Comparison of ENCODE assay signal across 16 cellular contexts in genomic region chr1:53137729-53138128, GRCh38. TPM values are rescaled to one million over a fixed set of nuclear protein-coding genes. Genes with fewer than 3 reads are reported as not detected.
DNase-seq lines count a peak whose midpoint lies in the region; ATAC-seq and TF ChIP-seq lines count a peak whose summit lies in the region.
"Had no signal": no experiment of that assay in that cellular context is flagged by ENCODE, and none has a peak within 500 bp of the region (broad histone marks: within the 10 kb centered on the region; RNA-seq: fewer than 3 reads in every experiment).

No MANE protein-coding gene starts in this region.

- 0 out of 3 replicates have a peak, but pooled peaks cover 3% of the 10 kb centered on the region for H3K4me1 Mint-ChIP-seq in GM23338

- BruUV-seq in PC-3 (replicated peaks; lab: Mats Ljungman, UMichigan) = no TSS peak

- no peak overlapping the region for H3K4me3 Mint-ChIP-seq in GM23338
- H3K4me3 Mint-ChIP-seq: activated T-cell treated with anti-CD3 and anti-CD28 coated beads, Interleukin-2, amount 50 U/mL, for 24 hours had no signal

- H3K36me3 Mint-ChIP-seq in GM23338 (ENCODE audit: low read depth) = peaks cover 9% of the 10 kb centered on the region

- H3K27me3 ChIP-seq in GM23338 (ENCODE audit: insufficient read depth) (no peaks in the 10 kb centered on the region), PC-3 (ENCODE audit: low read length) (no peaks in the 10 kb centered on the region)
- H3K27me3 ChIP-seq: MG63, suprapubic skin had no signal

- no peak overlapping the region for H3K27ac Mint-ChIP-seq in GM23338
- H3K27ac Mint-ChIP-seq: activated T-cell treated with anti-CD3 and anti-CD28 coated beads, Interleukin-2, amount 50 U/mL, for 24 hours had no signal

- H3F3A ChIP-seq in GM23338 (replicated peaks; ENCODE audit: low read depth) = no peaks in the 10 kb centered on the region
- no peaks in the 10 kb centered on the region for H3F3A ChIP-seq in PC-3 (ENCODE audit: low read length, unreplicated experiment)

- H3K4me3 ChIP-seq in GM23338 (no peak overlapping the region), PC-3 (ENCODE audit: low read length) (no peak overlapping the region)
- H3K4me3 ChIP-seq: MG63, suprapubic skin had no signal

- H3K79me2 ChIP-seq in GM23338 (replicated peaks; ENCODE audit: insufficient read depth) = no peaks in the 10 kb centered on the region
- H3K79me2 ChIP-seq in PC-3 (ENCODE audit: low read length) = no peaks in the 10 kb centered on the region

- H3K9me2 ChIP-seq in GM23338 (ENCODE audit: insufficient read depth) = no peaks in the 10 kb centered on the region
- no peaks in the 10 kb centered on the region for H3K9me2 ChIP-seq in PC-3 (replicated peaks; ENCODE audit: low read length)

- H3K9ac ChIP-seq in PC-3 (ENCODE audit: low read length) = no peak overlapping the region

- POLR2A ChIA-PET in PC-3 (lab: Charles Lee; ENCODE audit: unreplicated experiment) = no interaction called here

- peaks cover 19% of the 10 kb centered on the region for H3K9me3 Mint-ChIP-seq in GM23338

- CTCF ChIA-PET in PC-3 (lab: Charles Lee) = no interaction called here

- H3K27me3 Mint-ChIP-seq in GM23338 (ENCODE audit: insufficient read depth, low read depth, poor library complexity) = peaks cover 11% of the 10 kb centered on the region
- H3K27me3 Mint-ChIP-seq: activated T-cell treated with anti-CD3 and anti-CD28 coated beads, Interleukin-2, amount 50 U/mL, for 24 hours had no signal

- no peak overlapping the region for H3K4me2 ChIP-seq in GM23338
- H3K4me2 ChIP-seq in PC-3 (ENCODE audit: low read length) = no peak overlapping the region

- ATAC-seq in GM23338 (no peak), PC-3 (no peak), left lobe of liver (peak; percentile 43)
- ATAC-seq: activated CD4-positive, CD25-positive, alpha-beta regulatory T cell treated with anti-CD3 and anti-CD28 coated beads, Interleukin-2, amount 50 U/mL, for 24 hours had no signal

- intact Hi-C loops in PC-3 (cut with micrococcal nuclease) = no loop called here

- H3K4me1 ChIP-seq in GM23338 (ENCODE audit: insufficient read depth) = no peaks in the 10 kb centered on the region
- peaks cover 19% of the 10 kb centered on the region for H3K4me1 ChIP-seq in PC-3 (ENCODE audit: insufficient read depth, low read length)

- DNase-seq in DMS114 treated with DMSO at 0.1 percent for 48 hours (lab: John Stamatoyannopoulos, UW; ENCODE audit: unreplicated experiment) = peak; percentile 8
- peak; percentile 43 for DNase-seq in GM23338 (ENCODE audit: low spot score)
- DNase-seq in PC-3 = no peak
- no peak for DNase-seq in left lobe of liver (ENCODE audit: low spot score)
- DNase-seq in GM19240 (ENCODE audit: insufficient read length, low spot score) = no peak
- no peak for DNase-seq in HPDE6-E6E7 (ENCODE audit: extremely low spot score)
- no peak for DNase-seq in NCI-H1092 (lab: John Stamatoyannopoulos, UW)
- DNase-seq in AG08396 (ENCODE audit: low spot score) = no peak
- DNase-seq: activated T-cell treated with anti-CD3 and anti-CD28 coated beads, Interleukin-2, amount 50 U/mL, for 24 hours; kidney; MG63; SHP77 had no signal

- 0 out of 2 replicates have a peak, but pooled peaks cover 3% of the 10 kb centered on the region for H3K9me3 ChIP-seq in PC-3 (ENCODE audit: low read length)
- H3K9me3 ChIP-seq: suprapubic skin had no signal

- H3K36me3 ChIP-seq in GM23338 (ENCODE audit: insufficient read depth) (no peaks in the 10 kb centered on the region), PC-3 (ENCODE audit: low read depth, low read length) (no peaks in the 10 kb centered on the region)
- H3K36me3 ChIP-seq: MG63, suprapubic skin had no signal

- H3K27ac ChIP-seq in GM23338 (ENCODE audit: low read depth) (no peak overlapping the region), PC-3 (ENCODE audit: low read length) (no peak overlapping the region)
- H3K27ac ChIP-seq: suprapubic skin had no signal

- H4K20me1 ChIP-seq in GM23338 (replicated peaks; ENCODE audit: insufficient read depth) = no peaks in the 10 kb centered on the region
- H4K20me1 ChIP-seq in PC-3 (ENCODE audit: low read length) = no peaks in the 10 kb centered on the region

- H2AFZ ChIP-seq in GM23338 (no peak overlapping the region), PC-3 (ENCODE audit: low read length) (no peak overlapping the region)

- TF ChIP-seq CTCF in GM23338 (conservative IDR thresholded peaks at IDR 0.05; ENCODE audit: low read depth in 2 of 2) (peak; percentile 45 to 47), PC-3 (conservative IDR thresholded peaks at IDR 0.05; ENCODE audit: low read depth, low read length) (peak; percentile 49)

TF ChIP-seq in GM23338, 12 proteins besides CTCF, POLR2A, EP300 and RAD21 (continues in another document):
- no peak for TF ChIP-seq EZH2phosphoT487 (IDR thresholded peaks at IDR 0.05; ENCODE audit: unreplicated experiment)
- no peak for TF ChIP-seq STAT1 (IDR thresholded peaks at IDR 0.05; ENCODE audit: unreplicated experiment)
- no peak for TF ChIP-seq ZNF114 (CRISPR knock-in tag; IDR thresholded peaks at IDR 0.05)
- TF ChIP-seq ETS1 (IDR thresholded peaks at IDR 0.05) = no peak
- TF ChIP-seq CREB1 (CRISPR knock-in tag; IDR thresholded peaks at IDR 0.05; ENCODE audit: low read depth) = no peak
- no peak for TF ChIP-seq JUNB (IDR thresholded peaks at IDR 0.05; ENCODE audit: unreplicated experiment)
- no peak for TF ChIP-seq NANOG (IDR thresholded peaks at IDR 0.05; ENCODE audit: borderline replicate concordance)
- TF ChIP-seq EZH2 (IDR thresholded peaks at IDR 0.05; ENCODE audit: low read depth, unreplicated experiment) = no peak

RNA-seq across cellular contexts. Expression of gene SLC1A7, which starts 4.7 kb away (rescaled TPM):
- total RNA-seq in GM23338 (2014; rRNA removed; shearing (Covaris generic)) = not detected in 2 replicates
- polyA plus RNA-seq in GM23338 (2016; fragmentation: Nextera tagmentation; extraction: Ambion mirVana) = not detected in 2 replicates
- total RNA-seq in PC-3 (2014; rRNA removed) (0.23 and 0.26 TPM in 2 replicates), left lobe of liver (0.35 TPM)
- total RNA-seq: glomerular endothelial cell, kidney, NCI-H460, suprapubic skin had no signal

RNA-seq across cellular contexts. Expression of gene CPT2, which starts 58.9 kb away (rescaled TPM):
- 30.6 and 30.9 TPM in 2 replicates for total RNA-seq in GM23338 (2014; rRNA removed; shearing (Covaris generic))
- 9.6 and 11.2 TPM in 2 replicates for polyA plus RNA-seq in GM23338 (2016; fragmentation: Nextera tagmentation; extraction: Ambion mirVana)
- total RNA-seq in PC-3 (2014; rRNA removed) (19.6 and 27.1 TPM in 2 replicates), left lobe of liver (96.0 TPM)

Comparison
In these comparisons a context has a peak if more than half of its experiments do, and no peak if none do; other contexts are left out.
1. DNase-seq: peak in DMS114 treated with DMSO at 0.1 percent for 48 hours (single experiment) and GM23338 (single experiment); none in PC-3 (single experiment), left lobe of liver (single experiment), GM19240 (single experiment), HPDE6-E6E7 (single experiment), NCI-H1092 (single experiment) and AG08396 (single experiment).